ENCODE assay signal across 1 cellular context in the genomic region with DNA sequence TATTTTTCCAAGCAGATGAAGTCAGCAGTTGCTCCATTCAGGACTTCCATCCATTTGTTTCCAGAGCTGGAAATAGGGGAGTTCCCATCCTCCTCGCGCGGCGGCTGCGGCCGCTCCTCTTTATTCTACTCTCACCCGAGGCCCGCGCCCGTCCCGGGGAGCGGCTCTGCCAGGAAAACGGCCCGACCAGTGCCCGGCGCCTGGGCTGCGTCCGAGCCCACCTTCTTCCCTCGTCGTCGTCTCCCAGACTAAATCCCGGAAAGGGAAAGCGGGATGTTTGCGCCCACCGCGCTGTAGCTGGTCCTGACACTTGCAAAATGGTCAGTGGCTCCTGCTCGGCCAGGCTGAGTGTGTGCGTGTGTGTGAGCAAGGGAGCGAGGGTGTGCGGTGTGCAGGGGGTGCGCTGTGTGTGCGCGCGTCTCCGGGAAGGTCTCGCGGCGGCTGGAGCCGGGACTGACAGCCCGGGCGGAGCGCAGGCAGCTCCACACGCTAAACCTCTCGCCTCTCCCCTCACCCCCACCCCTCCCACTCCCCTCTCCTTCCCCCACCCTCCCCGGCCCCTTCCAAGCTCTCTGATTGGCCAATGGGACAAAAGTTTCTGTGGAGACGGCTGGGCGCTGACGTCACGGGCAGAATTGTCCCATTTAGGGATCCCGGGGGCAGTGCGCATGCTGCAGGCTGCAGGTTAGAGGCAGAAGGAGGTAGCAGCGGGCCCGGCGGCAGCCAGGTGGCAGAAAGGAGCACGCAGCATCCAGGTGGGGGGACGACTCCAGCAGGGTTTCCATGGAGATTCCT.
TF ChIP-seq lines count a peak whose summit lies in the region.

A gene with protein sequence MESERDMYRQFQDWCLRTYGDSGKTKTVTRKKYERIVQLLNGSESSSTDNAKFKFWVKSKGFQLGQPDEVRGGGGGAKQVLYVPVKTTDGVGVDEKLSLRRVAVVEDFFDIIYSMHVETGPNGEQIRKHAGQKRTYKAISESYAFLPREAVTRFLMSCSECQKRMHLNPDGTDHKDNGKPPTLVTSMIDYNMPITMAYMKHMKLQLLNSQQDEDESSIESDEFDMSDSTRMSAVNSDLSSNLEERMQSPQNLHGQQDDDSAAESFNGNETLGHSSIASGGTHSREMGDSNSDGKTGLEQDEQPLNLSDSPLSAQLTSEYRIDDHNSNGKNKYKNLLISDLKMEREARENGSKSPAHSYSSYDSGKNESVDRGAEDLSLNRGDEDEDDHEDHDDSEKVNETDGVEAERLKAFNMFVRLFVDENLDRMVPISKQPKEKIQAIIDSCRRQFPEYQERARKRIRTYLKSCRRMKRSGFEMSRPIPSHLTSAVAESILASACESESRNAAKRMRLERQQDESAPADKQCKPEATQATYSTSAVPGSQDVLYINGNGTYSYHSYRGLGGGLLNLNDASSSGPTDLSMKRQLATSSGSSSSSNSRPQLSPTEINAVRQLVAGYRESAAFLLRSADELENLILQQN (minus strand): TSS at position 491 of the 795 bp plus-strand sequence. CDS start 1,660 bp downstream, outside the sequence.

TF ChIP-seq in HEK293, 187 proteins besides CTCF, POLR2A, EP300 and RAD21 (continued from another document and continues in another):
- TF ChIP-seq, protein P1, sequence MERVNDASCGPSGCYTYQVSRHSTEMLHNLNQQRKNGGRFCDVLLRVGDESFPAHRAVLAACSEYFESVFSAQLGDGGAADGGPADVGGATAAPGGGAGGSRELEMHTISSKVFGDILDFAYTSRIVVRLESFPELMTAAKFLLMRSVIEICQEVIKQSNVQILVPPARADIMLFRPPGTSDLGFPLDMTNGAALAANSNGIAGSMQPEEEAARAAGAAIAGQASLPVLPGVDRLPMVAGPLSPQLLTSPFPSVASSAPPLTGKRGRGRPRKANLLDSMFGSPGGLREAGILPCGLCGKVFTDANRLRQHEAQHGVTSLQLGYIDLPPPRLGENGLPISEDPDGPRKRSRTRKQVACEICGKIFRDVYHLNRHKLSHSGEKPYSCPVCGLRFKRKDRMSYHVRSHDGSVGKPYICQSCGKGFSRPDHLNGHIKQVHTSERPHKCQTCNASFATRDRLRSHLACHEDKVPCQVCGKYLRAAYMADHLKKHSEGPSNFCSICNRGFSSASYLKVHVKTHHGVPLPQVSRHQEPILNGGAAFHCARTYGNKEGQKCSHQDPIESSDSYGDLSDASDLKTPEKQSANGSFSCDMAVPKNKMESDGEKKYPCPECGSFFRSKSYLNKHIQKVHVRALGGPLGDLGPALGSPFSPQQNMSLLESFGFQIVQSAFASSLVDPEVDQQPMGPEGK (tag by site-specific recombination; IDR thresholded peaks at IDR 0.05): peak; percentile 81; the same call in 1 of the 2 replicates
- 0 out of 2 replicates have a peak, but pooled peaks have one; percentile 38 for TF ChIP-seq ZNF2 (tag by site-specific recombination; IDR thresholded peaks at IDR 0.05)
- no peak for TF ChIP-seq ZSCAN16 (tag by site-specific recombination; IDR thresholded peaks at IDR 0.05)
- TF ChIP-seq KLF8 (tag by site-specific recombination; IDR thresholded peaks at IDR 0.05): peak; percentile 63; the same call in 1 of the 2 replicates
- no peak for TF ChIP-seq ZNF544 (tag by site-specific recombination; IDR thresholded peaks at IDR 0.05)
- peak; percentile 44; the same call in 1 of the 2 replicates for TF ChIP-seq ZNF843 (tag by site-specific recombination; IDR thresholded peaks at IDR 0.05)
- TF ChIP-seq ZNF23 (tag by site-specific recombination; IDR thresholded peaks at IDR 0.05; ENCODE audit: borderline replicate concordance): no peak
- peak; percentile 80 for TF ChIP-seq GLIS2 (tag by site-specific recombination; IDR thresholded peaks at IDR 0.05)
- peak; percentile 83 for TF ChIP-seq ZNF335 (tag by site-specific recombination; conservative IDR thresholded peaks at IDR 0.05)
- TF ChIP-seq ZNF791 (tag by site-specific recombination; IDR thresholded peaks at IDR 0.05): no peak
- no peak for TF ChIP-seq KLF10 (tag by site-specific recombination; IDR thresholded peaks at IDR 0.05)
- no peak for TF ChIP-seq ZNF292 (tag by site-specific recombination; IDR thresholded peaks at IDR 0.05; ENCODE audit: borderline replicate concordance, low read depth)
- no peak for TF ChIP-seq ZNF174 (tag by site-specific recombination; IDR thresholded peaks at IDR 0.05)
- TF ChIP-seq SP3 (tag by site-specific recombination; IDR thresholded peaks at IDR 0.05): peak; percentile 32; the same call in 1 of the 2 replicates
- peak; percentile 73 for TF ChIP-seq IKZF3 (tag by site-specific recombination; IDR thresholded peaks at IDR 0.05)
- TF ChIP-seq ZNF394 (tag by site-specific recombination; IDR thresholded peaks at IDR 0.05; ENCODE audit: borderline replicate concordance): peak; percentile 22; the same call in 1 of the 2 replicates
- TF ChIP-seq, protein P2, sequence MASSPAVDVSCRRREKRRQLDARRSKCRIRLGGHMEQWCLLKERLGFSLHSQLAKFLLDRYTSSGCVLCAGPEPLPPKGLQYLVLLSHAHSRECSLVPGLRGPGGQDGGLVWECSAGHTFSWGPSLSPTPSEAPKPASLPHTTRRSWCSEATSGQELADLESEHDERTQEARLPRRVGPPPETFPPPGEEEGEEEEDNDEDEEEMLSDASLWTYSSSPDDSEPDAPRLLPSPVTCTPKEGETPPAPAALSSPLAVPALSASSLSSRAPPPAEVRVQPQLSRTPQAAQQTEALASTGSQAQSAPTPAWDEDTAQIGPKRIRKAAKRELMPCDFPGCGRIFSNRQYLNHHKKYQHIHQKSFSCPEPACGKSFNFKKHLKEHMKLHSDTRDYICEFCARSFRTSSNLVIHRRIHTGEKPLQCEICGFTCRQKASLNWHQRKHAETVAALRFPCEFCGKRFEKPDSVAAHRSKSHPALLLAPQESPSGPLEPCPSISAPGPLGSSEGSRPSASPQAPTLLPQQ (tag by site-specific recombination; IDR thresholded peaks at IDR 0.05): peak; percentile 49; the same call in 1 of the 2 replicates
- no peak for TF ChIP-seq GLI2 (tag by site-specific recombination; IDR thresholded peaks at IDR 0.05; ENCODE audit: borderline replicate concordance, low read depth)
- TF ChIP-seq ZNF777 (tag by site-specific recombination; IDR thresholded peaks at IDR 0.05; ENCODE audit: borderline replicate concordance): peak; percentile 62; the same call in 1 of the 2 replicates
- no peak; the same call in 1 of the 2 replicates for TF ChIP-seq ZNF768 (tag by site-specific recombination; IDR thresholded peaks at IDR 0.05)
- no peak for TF ChIP-seq ZNF416 (tag by site-specific recombination; IDR thresholded peaks at IDR 0.05)
- no peak for TF ChIP-seq ZBTB1 (tag by site-specific recombination; IDR thresholded peaks at IDR 0.05)
- TF ChIP-seq SP7 (tag by site-specific recombination; IDR thresholded peaks at IDR 0.05): no peak
- TF ChIP-seq, protein P3, sequence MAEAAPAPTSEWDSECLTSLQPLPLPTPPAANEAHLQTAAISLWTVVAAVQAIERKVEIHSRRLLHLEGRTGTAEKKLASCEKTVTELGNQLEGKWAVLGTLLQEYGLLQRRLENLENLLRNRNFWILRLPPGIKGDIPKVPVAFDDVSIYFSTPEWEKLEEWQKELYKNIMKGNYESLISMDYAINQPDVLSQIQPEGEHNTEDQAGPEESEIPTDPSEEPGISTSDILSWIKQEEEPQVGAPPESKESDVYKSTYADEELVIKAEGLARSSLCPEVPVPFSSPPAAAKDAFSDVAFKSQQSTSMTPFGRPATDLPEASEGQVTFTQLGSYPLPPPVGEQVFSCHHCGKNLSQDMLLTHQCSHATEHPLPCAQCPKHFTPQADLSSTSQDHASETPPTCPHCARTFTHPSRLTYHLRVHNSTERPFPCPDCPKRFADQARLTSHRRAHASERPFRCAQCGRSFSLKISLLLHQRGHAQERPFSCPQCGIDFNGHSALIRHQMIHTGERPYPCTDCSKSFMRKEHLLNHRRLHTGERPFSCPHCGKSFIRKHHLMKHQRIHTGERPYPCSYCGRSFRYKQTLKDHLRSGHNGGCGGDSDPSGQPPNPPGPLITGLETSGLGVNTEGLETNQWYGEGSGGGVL (tag by site-specific recombination; IDR thresholded peaks at IDR 0.05): peak; percentile 91
- no peak for TF ChIP-seq KLF7 (tag by site-specific recombination; IDR thresholded peaks at IDR 0.05; ENCODE audit: borderline replicate concordance)
- TF ChIP-seq, protein P4, sequence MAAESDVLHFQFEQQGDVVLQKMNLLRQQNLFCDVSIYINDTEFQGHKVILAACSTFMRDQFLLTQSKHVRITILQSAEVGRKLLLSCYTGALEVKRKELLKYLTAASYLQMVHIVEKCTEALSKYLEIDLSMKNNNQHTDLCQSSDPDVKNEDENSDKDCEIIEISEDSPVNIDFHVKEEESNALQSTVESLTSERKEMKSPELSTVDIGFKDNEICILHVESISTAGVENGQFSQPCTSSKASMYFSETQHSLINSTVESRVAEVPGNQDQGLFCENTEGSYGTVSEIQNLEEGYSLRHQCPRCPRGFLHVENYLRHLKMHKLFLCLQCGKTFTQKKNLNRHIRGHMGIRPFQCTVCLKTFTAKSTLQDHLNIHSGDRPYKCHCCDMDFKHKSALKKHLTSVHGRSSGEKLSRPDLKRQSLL (tag by site-specific recombination; IDR thresholded peaks at IDR 0.05): no peak
- TF ChIP-seq ZNF514 (tag by site-specific recombination; IDR thresholded peaks at IDR 0.05): no peak
- TF ChIP-seq ZBTB8A (tag by site-specific recombination; IDR thresholded peaks at IDR 0.05): peak; percentile 83
- TF ChIP-seq ZNF670 (tag by site-specific recombination; IDR thresholded peaks at IDR 0.05; ENCODE audit: low read depth): no peak
- TF ChIP-seq, protein P5, sequence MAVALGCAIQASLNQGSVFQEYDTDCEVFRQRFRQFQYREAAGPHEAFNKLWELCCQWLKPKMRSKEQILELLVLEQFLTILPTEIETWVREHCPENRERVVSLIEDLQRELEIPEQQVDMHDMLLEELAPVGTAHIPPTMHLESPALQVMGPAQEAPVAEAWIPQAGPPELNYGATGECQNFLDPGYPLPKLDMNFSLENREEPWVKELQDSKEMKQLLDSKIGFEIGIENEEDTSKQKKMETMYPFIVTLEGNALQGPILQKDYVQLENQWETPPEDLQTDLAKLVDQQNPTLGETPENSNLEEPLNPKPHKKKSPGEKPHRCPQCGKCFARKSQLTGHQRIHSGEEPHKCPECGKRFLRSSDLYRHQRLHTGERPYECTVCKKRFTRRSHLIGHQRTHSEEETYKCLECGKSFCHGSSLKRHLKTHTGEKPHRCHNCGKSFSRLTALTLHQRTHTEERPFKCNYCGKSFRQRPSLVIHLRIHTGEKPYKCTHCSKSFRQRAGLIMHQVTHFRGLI (tag by site-specific recombination; IDR thresholded peaks at IDR 0.05): 0 out of 2 replicates have a peak, but pooled peaks have one; percentile 15
- no peak for TF ChIP-seq ZNF311 (tag by site-specific recombination; IDR thresholded peaks at IDR 0.05; ENCODE audit: borderline replicate concordance)
- no peak for TF ChIP-seq ZNF169 (tag by site-specific recombination; IDR thresholded peaks at IDR 0.05)
- TF ChIP-seq, protein P6, sequence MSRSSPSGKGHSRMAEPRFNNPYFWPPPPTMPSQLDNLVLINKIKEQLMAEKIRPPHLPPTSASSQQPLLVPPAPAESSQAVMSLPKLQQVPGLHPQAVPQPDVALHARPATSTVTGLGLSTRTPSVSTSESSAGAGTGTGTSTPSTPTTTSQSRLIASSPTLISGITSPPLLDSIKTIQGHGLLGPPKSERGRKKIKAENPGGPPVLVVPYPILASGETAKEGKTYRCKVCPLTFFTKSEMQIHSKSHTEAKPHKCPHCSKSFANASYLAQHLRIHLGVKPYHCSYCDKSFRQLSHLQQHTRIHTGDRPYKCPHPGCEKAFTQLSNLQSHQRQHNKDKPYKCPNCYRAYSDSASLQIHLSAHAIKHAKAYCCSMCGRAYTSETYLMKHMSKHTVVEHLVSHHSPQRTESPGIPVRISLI (tag by site-specific recombination; IDR thresholded peaks at IDR 0.05): no peak
- no peak for TF ChIP-seq ZNF274 (IDR thresholded peaks at IDR 0.05; ENCODE audit: low read length)
- no peak for TF ChIP-seq ZNF274 (tag by site-specific recombination; IDR thresholded peaks at IDR 0.05; ENCODE audit: borderline replicate concordance)
- no peak for TF ChIP-seq ZNF354C (tag by site-specific recombination; IDR thresholded peaks at IDR 0.05; ENCODE audit: borderline replicate concordance, low read depth)
- TF ChIP-seq KLF16 (tag by site-specific recombination; IDR thresholded peaks at IDR 0.05): peak; percentile 56; the same call in 1 of the 2 replicates
- TF ChIP-seq, protein P7, sequence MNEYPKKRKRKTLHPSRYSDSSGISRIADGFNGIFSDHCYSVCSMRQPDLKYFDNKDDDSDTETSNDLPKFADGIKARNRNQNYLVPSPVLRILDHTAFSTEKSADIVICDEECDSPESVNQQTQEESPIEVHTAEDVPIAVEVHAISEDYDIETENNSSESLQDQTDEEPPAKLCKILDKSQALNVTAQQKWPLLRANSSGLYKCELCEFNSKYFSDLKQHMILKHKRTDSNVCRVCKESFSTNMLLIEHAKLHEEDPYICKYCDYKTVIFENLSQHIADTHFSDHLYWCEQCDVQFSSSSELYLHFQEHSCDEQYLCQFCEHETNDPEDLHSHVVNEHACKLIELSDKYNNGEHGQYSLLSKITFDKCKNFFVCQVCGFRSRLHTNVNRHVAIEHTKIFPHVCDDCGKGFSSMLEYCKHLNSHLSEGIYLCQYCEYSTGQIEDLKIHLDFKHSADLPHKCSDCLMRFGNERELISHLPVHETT (tag by site-specific recombination; IDR thresholded peaks at IDR 0.05): no peak
- TF ChIP-seq ZEB2 (tag by site-specific recombination; IDR thresholded peaks at IDR 0.05): no peak
- no peak for TF ChIP-seq ZBTB7A (tag by site-specific recombination; IDR thresholded peaks at IDR 0.05; ENCODE audit: low read depth)
- TF ChIP-seq, protein P8, sequence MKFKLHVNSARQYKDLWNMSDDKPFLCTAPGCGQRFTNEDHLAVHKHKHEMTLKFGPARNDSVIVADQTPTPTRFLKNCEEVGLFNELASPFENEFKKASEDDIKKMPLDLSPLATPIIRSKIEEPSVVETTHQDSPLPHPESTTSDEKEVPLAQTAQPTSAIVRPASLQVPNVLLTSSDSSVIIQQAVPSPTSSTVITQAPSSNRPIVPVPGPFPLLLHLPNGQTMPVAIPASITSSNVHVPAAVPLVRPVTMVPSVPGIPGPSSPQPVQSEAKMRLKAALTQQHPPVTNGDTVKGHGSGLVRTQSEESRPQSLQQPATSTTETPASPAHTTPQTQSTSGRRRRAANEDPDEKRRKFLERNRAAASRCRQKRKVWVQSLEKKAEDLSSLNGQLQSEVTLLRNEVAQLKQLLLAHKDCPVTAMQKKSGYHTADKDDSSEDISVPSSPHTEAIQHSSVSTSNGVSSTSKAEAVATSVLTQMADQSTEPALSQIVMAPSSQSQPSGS (tag by site-specific recombination; IDR thresholded peaks at IDR 0.05; ENCODE audit: low read depth): peak; percentile 67; the same call in 1 of the 2 replicates
- TF ChIP-seq GLIS1 (tag by site-specific recombination; IDR thresholded peaks at IDR 0.05): peak; percentile 58
